Comparison of ENCODE assay signal across 18 cellular contexts in the genomic region with DNA sequence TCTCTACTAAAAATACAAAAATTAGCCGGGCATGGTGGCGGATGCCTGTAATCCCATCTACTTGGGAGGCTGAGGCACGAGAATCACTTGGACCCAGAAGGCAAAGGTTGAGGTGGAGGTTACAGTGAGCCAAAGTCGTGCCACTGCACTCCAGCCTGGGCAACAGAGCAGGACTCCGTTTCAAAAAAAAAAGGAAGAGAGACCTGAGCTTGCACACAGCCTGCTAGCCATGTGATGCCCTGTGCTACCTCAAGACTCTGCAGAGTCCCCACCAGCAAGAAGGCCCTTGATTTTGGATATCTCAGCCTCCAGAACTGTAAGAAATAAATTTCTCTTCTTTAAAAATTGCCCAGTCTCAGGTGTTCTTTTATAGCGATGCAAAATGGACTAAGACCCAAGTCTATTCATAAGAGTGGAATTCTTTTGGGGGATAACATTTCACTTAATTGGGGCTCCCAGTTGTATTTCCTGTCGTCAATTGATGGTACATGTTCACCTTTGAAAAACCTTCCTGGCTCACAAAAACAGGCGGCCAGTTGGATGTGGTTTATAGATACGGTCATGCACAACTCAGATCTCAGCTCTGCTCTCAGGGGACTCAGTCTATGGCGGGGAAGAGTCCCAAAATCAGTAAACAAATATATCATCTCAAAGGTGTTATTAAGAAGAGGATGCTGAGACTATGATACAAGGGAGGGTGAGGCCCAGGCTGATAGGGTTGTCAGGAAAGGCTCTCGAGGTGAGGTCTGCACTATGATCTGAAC. TPM values are rescaled to one million over a fixed set of nuclear protein-coding genes. Genes with fewer than 3 reads are reported as not detected.
A peak's percentile ranks its signal among the peaks of the same experiment; 100 is the strongest.
DNase-seq lines count a peak whose midpoint lies in the region; ATAC-seq and TF ChIP-seq lines count a peak whose summit lies in the region.
"Had no signal": no experiment of that assay in that cellular context is flagged by ENCODE, and none has a peak within 500 bp of the region (broad histone marks: within the 10 kb centered on the region; RNA-seq: fewer than 3 reads in every experiment).

No MANE protein-coding gene starts in this region.

- H3K9me3 Mint-ChIP-seq in activated T-cell treated with anti-CD3 and anti-CD28 coated beads, Interleukin-2, amount 50 U/mL, for 72 hours: no peaks in the 10 kb centered on the region
- no peaks in the 10 kb centered on the region for H3K9me3 Mint-ChIP-seq in activated naive CD8-positive, alpha-beta T cell treated with anti-CD3 and anti-CD28 coated beads, Interleukin-2, amount 50 U/mL, for 24 hours
- H3K9me3 Mint-ChIP-seq in progenitor cell of endocrine pancreas (ENCODE audit: low read depth): no peaks in the 10 kb centered on the region

- peaks cover 11% of the 10 kb centered on the region for H3K4me1 ChIP-seq in NT2/D1 (ENCODE audit: insufficient read depth, insufficient read length)

- H3K27ac Mint-ChIP-seq in activated T-cell treated with anti-CD3 and anti-CD28 coated beads, Interleukin-2, amount 50 U/mL, for 72 hours: peak overlapping the region; percentile 6
- H3K27ac Mint-ChIP-seq in activated naive CD8-positive, alpha-beta T cell treated with anti-CD3 and anti-CD28 coated beads, Interleukin-2, amount 50 U/mL, for 24 hours: peak overlapping the region; percentile 22
- H3K27ac Mint-ChIP-seq in progenitor cell of endocrine pancreas: peak overlapping the region; percentile 46

- no peaks in the 10 kb centered on the region for H3K27me3 ChIP-seq in NT2/D1 (ENCODE audit: insufficient read depth, insufficient read length)
- H3K27me3 ChIP-seq: gastrocnemius medialis, SJSA1 had no signal

- peaks cover 52% of the 10 kb centered on the region for H3K4me1 Mint-ChIP-seq in activated T-cell treated with anti-CD3 and anti-CD28 coated beads, Interleukin-2, amount 50 U/mL, for 72 hours (ENCODE audit: low read depth)
- H3K4me1 Mint-ChIP-seq in activated naive CD8-positive, alpha-beta T cell treated with anti-CD3 and anti-CD28 coated beads, Interleukin-2, amount 50 U/mL, for 24 hours: peaks cover 41% of the 10 kb centered on the region
- peaks cover 15% of the 10 kb centered on the region for H3K4me1 Mint-ChIP-seq in progenitor cell of endocrine pancreas (ENCODE audit: low read depth)

- H3K36me3 Mint-ChIP-seq in activated T-cell treated with anti-CD3 and anti-CD28 coated beads, Interleukin-2, amount 50 U/mL, for 72 hours (ENCODE audit: insufficient read depth in 2 of 2): peaks cover 0 to 13% of the 10 kb centered on the region in 2 donors
- H3K36me3 Mint-ChIP-seq in activated naive CD8-positive, alpha-beta T cell treated with anti-CD3 and anti-CD28 coated beads, Interleukin-2, amount 50 U/mL, for 24 hours (ENCODE audit: low read depth): peaks cover 33% of the 10 kb centered on the region
- peaks cover 2% of the 10 kb centered on the region for H3K36me3 Mint-ChIP-seq in progenitor cell of endocrine pancreas (ENCODE audit: insufficient read depth)

- TF ChIP-seq CTCF in progenitor cell of endocrine pancreas (IDR thresholded peaks at IDR 0.05; ENCODE audit: unreplicated experiment): no peak

- peak overlapping the region; percentile 32 for H3K9ac ChIP-seq in NT2/D1 (ENCODE audit: insufficient read length, low read depth)

- H3K4me3 ChIP-seq in NT2/D1 (ENCODE audit: insufficient read length, low read depth): no peak overlapping the region
- H3K4me3 ChIP-seq: gastrocnemius medialis, SJSA1 had no signal

- H3K4me3 Mint-ChIP-seq in activated T-cell treated with anti-CD3 and anti-CD28 coated beads, Interleukin-2, amount 50 U/mL, for 72 hours: peak overlapping the region; percentile 23 to 51
- peak overlapping the region; percentile 58 for H3K4me3 Mint-ChIP-seq in activated naive CD8-positive, alpha-beta T cell treated with anti-CD3 and anti-CD28 coated beads, Interleukin-2, amount 50 U/mL, for 24 hours
- H3K4me3 Mint-ChIP-seq in progenitor cell of endocrine pancreas (ENCODE audit: low read depth): no peak overlapping the region

- ATAC-seq in activated T-cell treated with anti-CD3 and anti-CD28 coated beads, Interleukin-2, amount 50 U/mL, for 72 hours (replicated peaks in 1 of 2): no peak
- no peak for ATAC-seq in activated naive CD8-positive, alpha-beta T cell treated with anti-CD3 and anti-CD28 coated beads, Interleukin-2, amount 50 U/mL, for 24 hours
- no peak for ATAC-seq in HG03354 (IDR thresholded peaks at IDR 0.05; ENCODE audit: poor library complexity, severe bottlenecking, unreplicated experiment)
- ATAC-seq: gastrocnemius medialis had no signal

- peaks cover 28% of the 10 kb centered on the region for H3K36me3 ChIP-seq in NT2/D1 (ENCODE audit: insufficient read depth, insufficient read length, low read length)

- no peaks in the 10 kb centered on the region for H3K9me3 ChIP-seq in NT2/D1 (ENCODE audit: insufficient read depth, low read length)
- H3K9me3 ChIP-seq: gastrocnemius medialis, SJSA1 had no signal

- no peak for DNase-seq in activated T-cell treated with anti-CD3 and anti-CD28 coated beads, Interleukin-2, amount 50 U/mL, for 72 hours
- DNase-seq in activated T-cell treated with anti-CD3 and anti-CD28 coated beads, Interleukin-2, amount 50 U/mL, for 48 hours: no peak
- DNase-seq in NT2/D1 (ENCODE audit: low read depth, low spot score) (no peak), progenitor cell of endocrine pancreas (ENCODE audit: low spot score, unreplicated experiment) (no peak), EL (no peak), ureter (ENCODE audit: low spot score) (no peak)
- DNase-seq in activated naive CD8-positive, alpha-beta T cell treated with anti-CD3 and anti-CD28 coated beads, Interleukin-2, amount 50 U/mL, for 24 hours: no peak
- DNase-seq: activated gamma-delta T cell; gastrocnemius medialis; MM.1S; NCI-H2171 treated with DMSO at 0.1 percent for 48 hours; NK-92 treated with Interleukin-12 subunit alpha and Interleukin-12 subunit beta, amount 100 ng/mL, for 24 hours had no signal

- no peaks in the 10 kb centered on the region for H3K27me3 Mint-ChIP-seq in activated T-cell treated with anti-CD3 and anti-CD28 coated beads, Interleukin-2, amount 50 U/mL, for 72 hours (ENCODE audit: low read depth)
- no peaks in the 10 kb centered on the region for H3K27me3 Mint-ChIP-seq in activated naive CD8-positive, alpha-beta T cell treated with anti-CD3 and anti-CD28 coated beads, Interleukin-2, amount 50 U/mL, for 24 hours
- H3K27me3 Mint-ChIP-seq in progenitor cell of endocrine pancreas: no peaks in the 10 kb centered on the region

RNA-seq across cellular contexts. Expression of gene CHERP, which starts 2.4 kb away (rescaled TPM):
- total RNA-seq in activated T-cell treated with anti-CD3 and anti-CD28 coated beads, Interleukin-2, amount 50 U/mL, for 72 hours: 10 to 100 TPM; 54.8 to 59.6 TPM
- total RNA-seq in progenitor cell of endocrine pancreas (74.6 and 76.4 TPM in 2 replicates), ureter (56.9 TPM)

RNA-seq across cellular contexts. Expression of gene SLC35E1, which starts 27.6 kb away (rescaled TPM):
- total RNA-seq in activated T-cell treated with anti-CD3 and anti-CD28 coated beads, Interleukin-2, amount 50 U/mL, for 72 hours: 10 to 100 TPM; 36.5 to 39.5 TPM
- total RNA-seq in progenitor cell of endocrine pancreas (48.5 and 49.1 TPM in 2 replicates), ureter (62.3 TPM)

RNA-seq across cellular contexts. Expression of gene C19orf44, which starts 48.5 kb away (rescaled TPM):
- total RNA-seq in activated T-cell treated with anti-CD3 and anti-CD28 coated beads, Interleukin-2, amount 50 U/mL, for 72 hours: 1 to 10 TPM; 3.0 to 3.4 TPM
- total RNA-seq in progenitor cell of endocrine pancreas (11.5 and 12.3 TPM in 2 replicates), ureter (5.2 TPM)

RNA-seq across cellular contexts. Expression of gene CALR3, which starts 48.7 kb away (rescaled TPM):
- not detected for total RNA-seq in activated T-cell treated with anti-CD3 and anti-CD28 coated beads, Interleukin-2, amount 50 U/mL, for 72 hours
- total RNA-seq in progenitor cell of endocrine pancreas (not detected in 2 replicates), ureter (not detected)
- total RNA-seq: cardiac septum, endothelial cell of umbilical vein, gastrocnemius medialis, mononuclear cell, pulmonary artery endothelial cell, SJSA1 had no signal
